In genomic region chr17:28700278-28700677, GRCh38 we compare ENCODE assay signal across 1 cellular context.
TF ChIP-seq lines count a peak whose summit lies in the region.

No MANE protein-coding gene starts in this region.

TF ChIP-seq in H1, 55 proteins besides CTCF, POLR2A, EP300 and RAD21:
- TF ChIP-seq GABPA (IDR thresholded peaks at IDR 0.05; ENCODE audit: borderline replicate concordance, insufficient read depth, low read length) (no peak), SUZ12 (IDR thresholded peaks at IDR 0.05; ENCODE audit: low read length) (no peak), KDM1A (IDR thresholded peaks at IDR 0.05; ENCODE audit: borderline replicate concordance, low read length) (no peak), TBP (IDR thresholded peaks at IDR 0.05; ENCODE audit: low read depth, low read length) (no peak), POU5F1 (IDR thresholded peaks at IDR 0.05; ENCODE audit: low read depth, low read length) (no peak), JUND (IDR thresholded peaks at IDR 0.05; ENCODE audit: low read length) (no peak), TEAD4 (IDR thresholded peaks at IDR 0.05; ENCODE audit: low read depth, low read length) (no peak), CHD2 (IDR thresholded peaks at IDR 0.05; ENCODE audit: low read length) (no peak), EGR1 (IDR thresholded peaks at IDR 0.05; ENCODE audit: borderline replicate concordance, low read depth, low read length) (no peak)
TF ChIP-seq in H1: peak in this region for 0.
